ENCODE assay signal across 8 cellular contexts in the genomic region with DNA sequence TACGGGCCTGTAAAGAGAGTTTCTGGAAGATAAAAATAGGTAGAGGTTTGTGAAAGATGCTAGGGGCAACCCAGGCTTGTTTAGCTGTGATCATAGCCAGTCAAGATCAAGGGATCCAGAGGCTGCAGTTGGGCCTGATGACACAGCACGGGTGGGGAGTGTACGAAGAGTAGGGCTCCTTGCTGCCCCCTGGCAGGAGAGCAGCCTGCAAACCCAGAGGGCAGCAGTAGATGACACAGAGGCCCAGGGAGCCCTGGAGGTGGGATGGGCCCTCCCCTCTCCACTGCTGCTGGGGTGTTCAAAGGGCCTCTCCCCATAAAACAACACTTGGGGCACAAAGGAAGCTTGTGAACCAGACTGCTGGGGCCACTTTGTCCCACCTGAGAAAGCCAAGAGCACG. TPM values are rescaled to one million over a fixed set of nuclear protein-coding genes. Genes with fewer than 3 reads are reported as not detected.
DNase-seq lines count a peak whose midpoint lies in the region; ATAC-seq and TF ChIP-seq lines count a peak whose summit lies in the region.

No MANE protein-coding gene starts in this region.

- no peaks in the 10 kb centered on the region for H3K9me3 ChIP-seq in tibial artery

- H3K27ac Mint-ChIP-seq in activated CD8-positive, alpha-beta T cell treated with anti-CD3 and anti-CD28 coated beads for 36 hours: no peak overlapping the region

- TF ChIP-seq CTCF in activated CD8-positive, alpha-beta T cell treated with anti-CD3 and anti-CD28 coated beads for 36 hours (IDR thresholded peaks at IDR 0.05): no peak
- no peak for TF ChIP-seq CTCF in tibial artery (IDR thresholded peaks at IDR 0.05)

- H3K36me3 ChIP-seq in tibial artery: no peaks in the 10 kb centered on the region

- H3K4me1 ChIP-seq in tibial artery: no peaks in the 10 kb centered on the region

- intact Hi-C loops in activated CD8-positive, alpha-beta T cell treated with anti-CD3 and anti-CD28 coated beads for 36 hours (cut with micrococcal nuclease): no loop called here
- intact Hi-C loops in tibial artery (cut with DNase I; ENCODE audit: low total_unique reads): no loop called here

- ATAC-seq in activated CD8-positive, alpha-beta T cell treated with anti-CD3 and anti-CD28 coated beads for 36 hours: peak; percentile 82
- ATAC-seq in GM19351 (IDR thresholded peaks at IDR 0.05; ENCODE audit: unreplicated experiment) (no peak), HG03457 (IDR thresholded peaks at IDR 0.05; ENCODE audit: unreplicated experiment) (no peak)

- peak; percentile 56 for DNase-seq in ELF-1 (ENCODE audit: low read depth, low spot score)
- DNase-seq in Kasumi-1 (lab: John Stamatoyannopoulos, UW): peak; percentile 64 to 67
- DNase-seq in activated CD8-positive, alpha-beta T cell treated with anti-CD3 and anti-CD28 coated beads for 36 hours: peak; percentile 71
- DNase-seq in islet precursor cell: peak; percentile 85
- DNase-seq in tibial artery: no peak
- DNase-seq in effector CD4-positive, alpha-beta T cell: no peak

- peaks cover 0 to 6% of the 10 kb centered on the region in 2 donors for H3K27me3 ChIP-seq in tibial artery

- H3K36me3 Mint-ChIP-seq in activated CD8-positive, alpha-beta T cell treated with anti-CD3 and anti-CD28 coated beads for 36 hours (ENCODE audit: low read depth): no peaks in the 10 kb centered on the region

- no peak overlapping the region for H3K4me3 Mint-ChIP-seq in activated CD8-positive, alpha-beta T cell treated with anti-CD3 and anti-CD28 coated beads for 36 hours

- no peak overlapping the region for H3K27ac ChIP-seq in tibial artery

- POLR2A ChIA-PET in activated CD8-positive, alpha-beta T cell treated with anti-CD3 and anti-CD28 coated beads for 36 hours (lab: Charles Lee): no interaction called here

- H3K4me1 Mint-ChIP-seq in activated CD8-positive, alpha-beta T cell treated with anti-CD3 and anti-CD28 coated beads for 36 hours (ENCODE audit: low read depth): peaks cover 11% of the 10 kb centered on the region

- H3K9me3 Mint-ChIP-seq in activated CD8-positive, alpha-beta T cell treated with anti-CD3 and anti-CD28 coated beads for 36 hours: no peaks in the 10 kb centered on the region

- H3K4me3 ChIP-seq in tibial artery: no peak overlapping the region

- H3K27me3 Mint-ChIP-seq in activated CD8-positive, alpha-beta T cell treated with anti-CD3 and anti-CD28 coated beads for 36 hours: peaks cover 5% of the 10 kb centered on the region

- CTCF ChIA-PET in activated CD8-positive, alpha-beta T cell treated with anti-CD3 and anti-CD28 coated beads for 36 hours (lab: Charles Lee): interaction anchor here (0.7 to 2.1 kb wide), 6 partner anchors 23 to 261 kb away, joined by 3 to 9 read pairs (median 4); a partner anchor contains a TSS

RNA-seq across cellular contexts. Expression of a gene that starts 47.2 kb away (rescaled TPM):
- total RNA-seq in activated CD8-positive, alpha-beta T cell treated with anti-CD3 and anti-CD28 coated beads for 36 hours: 100 to 1,000 TPM in 1 of 2 experiments, 10 to 100 TPM in 1; 93.7 to 104 TPM

Comparison
In these comparisons a context has a peak if more than half of its experiments do, and no peak if none do; other contexts are left out.
1. DNase-seq: peak in ELF-1 (single experiment), Kasumi-1 (2 of 2), activated CD8-positive, alpha-beta T cell treated with anti-CD3 and anti-CD28 coated beads for 36 hours (single experiment) and islet precursor cell (single experiment); none in tibial artery (0 of 2) and effector CD4-positive, alpha-beta T cell (single experiment).